30 cellular contexts compared by ENCODE assay signal in the genomic region with DNA sequence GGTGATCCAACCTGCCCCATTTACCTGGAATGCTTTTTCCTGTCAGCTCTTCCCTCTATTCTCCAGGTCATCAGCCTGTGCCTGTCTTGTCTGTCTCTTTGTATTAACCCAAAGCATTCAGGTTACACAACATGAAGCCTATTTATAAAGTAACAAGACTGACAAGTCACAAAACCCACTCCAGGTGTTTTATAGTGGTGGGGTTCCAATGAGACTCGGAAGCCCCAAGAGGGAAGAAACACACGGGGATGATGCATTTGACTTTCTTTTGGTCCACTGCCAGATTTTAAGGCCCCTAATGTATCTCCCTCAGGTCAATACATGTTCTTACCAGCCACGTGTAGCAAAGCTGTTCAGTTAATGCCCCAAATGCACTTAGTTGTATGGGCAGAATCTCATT. TPM values are rescaled to one million over a fixed set of nuclear protein-coding genes. Genes with fewer than 3 reads are reported as not detected.
"Had no signal": no experiment of that assay in that cellular context is flagged by ENCODE, and none has a peak within 500 bp of the region (broad histone marks: within the 10 kb centered on the region; RNA-seq: fewer than 3 reads in every experiment).

No MANE protein-coding gene starts in this region.

- H3K4me3 Mint-ChIP-seq: activated naive CD4-positive, alpha-beta T cell treated with anti-CD3 and anti-CD28 coated beads for 36 hours; activated naive CD8-positive, alpha-beta T cell treated with anti-CD3 and anti-CD28 coated beads for 36 hours; activated T-helper 1 cell treated with anti-CD3 and anti-CD28 coated beads, Interleukin-12 subunit alpha, Interleukin-12 subunit beta, Interleukin-2, Interleukin-4 antibody, amounts not matched to agents 30 ng/mL and 10 ng/mL and 1 ng/mL, durations not matched to agents 14 hours and 24 hours and 36 hours; brain; effector memory CD8-positive, alpha-beta T cell; nephron progenitor cell had no signal

- H3K27me3 Mint-ChIP-seq: activated naive CD8-positive, alpha-beta T cell treated with anti-CD3 and anti-CD28 coated beads for 36 hours; effector memory CD8-positive, alpha-beta T cell had no signal

- DNase-seq: activated CD4-positive, alpha-beta T cell treated with anti-CD3 and anti-CD28 coated beads for 48 hours; activated CD4-positive, alpha-beta T cell treated with anti-CD3 and anti-CD28 coated beads, Interleukin-2, amount 50 U/mL, for 48 hours; activated CD8-positive, alpha-beta memory T cell treated with anti-CD3 and anti-CD28 coated beads for 24 hours; activated CD8-positive, alpha-beta memory T cell treated with anti-CD3 and anti-CD28 coated beads, Interleukin-2, amount 50 U/mL, for 4 hours; activated effector memory CD4-positive, alpha-beta T cell treated with anti-CD3 and anti-CD28 coated beads, Interleukin-2, amount 50 U/mL, for 16 hours; activated naive CD4-positive, alpha-beta T cell treated with anti-CD3 and anti-CD28 coated beads for 36 hours; activated naive CD8-positive, alpha-beta T cell treated with anti-CD3 and anti-CD28 coated beads for 36 hours; activated T-cell treated with anti-CD3 and anti-CD28 coated beads, Interleukin-2, amount 50 U/mL, for 1 hour; adrenal gland; aorta; cortex of kidney; effector memory CD8-positive, alpha-beta T cell; left ventricle myocardium superior; nephron progenitor cell; ovary; stimulated activated CD4-positive, alpha-beta T cell treated with anti-CD3 and anti-CD28 coated beads, Interleukin-12 subunit alpha, Interleukin-12 subunit beta, amount 100 ng/mL, for 4 hours; stimulated activated CD4-positive, alpha-beta T cell treated with anti-CD3 and anti-CD28 coated beads, Interleukin-4, amount 100 ng/mL, for 1 hour; stimulated activated naive CD8-positive, alpha-beta T cell treated with anti-CD3 and anti-CD28 coated beads, Interleukin-15, Interleukin-2, amounts not matched to agents 100 U/mL and 50 U/mL, for 24 hours; T1000; upper lobe of left lung; WERI-Rb-1 had no signal

- H3K27ac Mint-ChIP-seq: activated naive CD4-positive, alpha-beta T cell treated with anti-CD3 and anti-CD28 coated beads for 36 hours; activated naive CD8-positive, alpha-beta T cell treated with anti-CD3 and anti-CD28 coated beads for 36 hours; activated T-helper 1 cell treated with anti-CD3 and anti-CD28 coated beads, Interleukin-12 subunit alpha, Interleukin-12 subunit beta, Interleukin-2, Interleukin-4 antibody, amounts not matched to agents 30 ng/mL and 10 ng/mL and 1 ng/mL, durations not matched to agents 14 hours and 24 hours and 36 hours; brain; nephron progenitor cell; progenitor cell of endocrine pancreas had no signal

- H3K9me3 Mint-ChIP-seq: activated naive CD4-positive, alpha-beta T cell treated with anti-CD3 and anti-CD28 coated beads for 36 hours; activated naive CD8-positive, alpha-beta T cell treated with anti-CD3 and anti-CD28 coated beads for 36 hours; activated T-helper 1 cell treated with anti-CD3 and anti-CD28 coated beads, Interleukin-12 subunit alpha, Interleukin-12 subunit beta, Interleukin-2, Interleukin-4 antibody, amounts not matched to agents 30 ng/mL and 10 ng/mL and 1 ng/mL, durations not matched to agents 14 hours and 24 hours and 36 hours; effector memory CD8-positive, alpha-beta T cell; nephron progenitor cell had no signal

- H3K4me1 Mint-ChIP-seq: brain had no signal

- ATAC-seq: activated CD4-positive, CD25-positive, alpha-beta regulatory T cell treated with anti-CD3 and anti-CD28 coated beads, Interleukin-2, amount 50 U/mL, for 24 hours; effector memory CD8-positive, alpha-beta T cell; esophagus mucosa; left ventricle myocardium superior; sciatic nerve; stimulated activated naive CD8-positive, alpha-beta T cell treated with anti-CD3 and anti-CD28 coated beads, Interleukin-15, Interleukin-2, amounts not matched to agents 100 U/mL and 50 U/mL, for 24 hours had no signal

- H3K36me3 ChIP-seq: adrenal gland, ovary, thoracic aorta, upper lobe of left lung, vagina, WERI-Rb-1 had no signal

- H3K4me3 ChIP-seq: adrenal gland, ovary, skin epidermis, thoracic aorta, upper lobe of left lung, vagina had no signal

- H3K27me3 ChIP-seq: adrenal gland, ovary, upper lobe of left lung, vagina had no signal

- H3K9me3 ChIP-seq: adrenal gland, ovary, thoracic aorta, upper lobe of left lung, vagina had no signal

- H3K36me3 Mint-ChIP-seq: activated naive CD8-positive, alpha-beta T cell treated with anti-CD3 and anti-CD28 coated beads for 36 hours; brain had no signal

- H3K27ac ChIP-seq: adrenal gland, ovary, thoracic aorta, vagina, WERI-Rb-1 had no signal

RNA-seq across cellular contexts. Expression of a gene that starts 27.5 kb away (rescaled TPM):
- total RNA-seq: activated T-helper 1 cell treated with anti-CD3 and anti-CD28 coated beads, Interleukin-12 subunit alpha, Interleukin-12 subunit beta, Interleukin-2, Interleukin-4 antibody, amounts not matched to agents 30 ng/mL and 10 ng/mL and 1 ng/mL, durations not matched to agents 14 hours and 24 hours and 36 hours had no signal
